Comparison of ENCODE assay signal across 8 cellular contexts in the genomic region with DNA sequence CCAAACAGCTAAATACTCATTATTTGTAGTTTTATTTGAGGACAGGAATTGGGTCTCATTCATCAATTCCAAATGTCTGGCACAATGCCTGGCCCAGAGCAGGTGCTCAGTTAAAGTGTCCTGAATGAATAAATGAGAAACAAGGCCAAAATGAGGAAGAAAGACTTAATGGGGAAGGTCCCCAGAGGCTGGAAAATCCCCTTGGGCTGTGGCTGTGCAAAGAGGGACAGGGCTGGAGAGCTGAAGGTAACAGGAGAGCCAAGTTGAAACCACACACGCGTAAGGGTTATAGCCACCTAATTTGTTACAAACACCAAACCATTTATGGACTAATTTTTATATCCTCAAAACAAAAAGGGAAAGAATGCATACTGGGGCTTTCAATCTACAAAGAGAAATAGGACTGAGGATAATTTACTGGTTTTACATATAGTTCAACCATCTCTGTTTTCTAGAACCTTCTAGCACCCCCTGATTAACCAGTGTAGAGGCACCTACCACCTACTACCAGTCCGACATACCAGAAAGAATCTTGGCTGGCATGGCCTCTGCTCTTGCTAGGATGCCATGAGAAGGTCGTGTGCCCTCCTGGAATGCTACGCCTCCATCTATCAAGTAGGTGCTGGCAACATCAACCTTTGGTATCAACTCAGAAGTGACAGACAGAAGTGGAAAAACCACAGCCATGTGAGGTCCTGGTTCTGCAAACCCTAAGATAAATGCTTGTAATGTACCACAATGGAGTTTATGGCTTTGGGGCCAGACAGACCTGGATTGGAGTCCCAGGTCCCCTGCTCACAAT.
DNase-seq lines count a peak whose midpoint lies in the region; ATAC-seq and TF ChIP-seq lines count a peak whose summit lies in the region.

No MANE protein-coding gene starts in this region.

- H3K9me3 ChIP-seq in parathyroid adenoma (ENCODE audit: control insufficient read depth, low read length): no peaks in the 10 kb centered on the region

- no peak overlapping the region for H3K9ac ChIP-seq in KMS-11
- H3K9ac ChIP-seq in parathyroid adenoma: no peak overlapping the region

- H3K4me1 Mint-ChIP-seq in dendritic cell treated with granulocyte-macrophage colony-stimulating factor and Interleukin-4, amounts not matched to agents 40 ng/mL and 50 ng/mL, for 4 days (ENCODE audit: low read depth): peaks cover 99% of the 10 kb centered on the region

- ATAC-seq in GM18498 (IDR thresholded peaks at IDR 0.05; ENCODE audit: unreplicated experiment) (peak; percentile 58), GM18502 (IDR thresholded peaks at IDR 0.05; ENCODE audit: poor library complexity, unreplicated experiment) (no peak)

- intact Hi-C loops in dendritic cell treated with granulocyte-macrophage colony-stimulating factor and Interleukin-4, amounts not matched to agents 40 ng/mL and 50 ng/mL, for 4 days (cut with micrococcal nuclease): no loop called here

- no peak for TF ChIP-seq CTCF in KMS-11 (conservative IDR thresholded peaks at IDR 0.05; ENCODE audit: low read depth, low read length)
- no peak for TF ChIP-seq CTCF in parathyroid adenoma (IDR thresholded peaks at IDR 0.05)

- peak overlapping the region; percentile 82 for H3K27ac Mint-ChIP-seq in dendritic cell treated with granulocyte-macrophage colony-stimulating factor and Interleukin-4, amounts not matched to agents 40 ng/mL and 50 ng/mL, for 4 days

- H3K36me3 ChIP-seq in KMS-11 (ENCODE audit: insufficient read depth): no peaks in the 10 kb centered on the region; the same call in 1 of the 2 replicates
- no peaks in the 10 kb centered on the region for H3K36me3 ChIP-seq in parathyroid adenoma (ENCODE audit: control insufficient read depth, insufficient read depth, low read length)

- no peaks in the 10 kb centered on the region for H3K9me3 Mint-ChIP-seq in dendritic cell treated with granulocyte-macrophage colony-stimulating factor and Interleukin-4, amounts not matched to agents 40 ng/mL and 50 ng/mL, for 4 days

- H3K4me2 ChIP-seq in KMS-11 (peak overlapping the region; percentile 65), parathyroid adenoma (ENCODE audit: low read length) (no peak overlapping the region)

- peaks cover 76% of the 10 kb centered on the region for H4K20me1 ChIP-seq in KMS-11 (ENCODE audit: insufficient read depth)

- H3K27me3 Mint-ChIP-seq in dendritic cell treated with granulocyte-macrophage colony-stimulating factor and Interleukin-4, amounts not matched to agents 40 ng/mL and 50 ng/mL, for 4 days: no peaks in the 10 kb centered on the region

- DNase-seq in SIG-M5 (lab: John Stamatoyannopoulos, UW) (no peak), HCEC 1CT (no peak), activated gamma-delta T cell (lab: John Stamatoyannopoulos, UW) (no peak)

- peaks cover 99% of the 10 kb centered on the region for H3K79me2 ChIP-seq in KMS-11 (ENCODE audit: insufficient read depth, low read depth)
- H3K79me2 ChIP-seq in parathyroid adenoma: peaks cover 36% of the 10 kb centered on the region

- peak overlapping the region; percentile 27; the same call in 1 of the 2 replicates for H3K27ac ChIP-seq in KMS-11
- peak overlapping the region; percentile 29 for H3K27ac ChIP-seq in parathyroid adenoma

- no peak overlapping the region for H2AFZ ChIP-seq in KMS-11 (ENCODE audit: low read depth)
- H2AFZ ChIP-seq in parathyroid adenoma: no peak overlapping the region

- H3K4me3 ChIP-seq in KMS-11 (IDR thresholded peaks at IDR 0.05; ENCODE audit: insufficient read depth, low read depth, low read length) (no peak overlapping the region), parathyroid adenoma (ENCODE audit: low read depth, low read length) (no peak overlapping the region)

- H3K4me3 Mint-ChIP-seq in dendritic cell treated with granulocyte-macrophage colony-stimulating factor and Interleukin-4, amounts not matched to agents 40 ng/mL and 50 ng/mL, for 4 days: peak overlapping the region; percentile 65

- H3K4me1 ChIP-seq in KMS-11 (ENCODE audit: low read depth, poor library complexity, severe bottlenecking): peaks cover 99% of the 10 kb centered on the region
- H3K4me1 ChIP-seq in parathyroid adenoma: peaks cover 41% of the 10 kb centered on the region

- H3K27me3 ChIP-seq in KMS-11 (ENCODE audit: insufficient read depth, low read depth) (no peaks in the 10 kb centered on the region), parathyroid adenoma (ENCODE audit: control insufficient read depth, insufficient read depth, low read length) (no peaks in the 10 kb centered on the region)

- peaks cover 63% of the 10 kb centered on the region for H3K36me3 Mint-ChIP-seq in dendritic cell treated with granulocyte-macrophage colony-stimulating factor and Interleukin-4, amounts not matched to agents 40 ng/mL and 50 ng/mL, for 4 days (ENCODE audit: low read depth)
